Comparison of ENCODE assay signal across 26 cellular contexts in genomic region chr2:95099910-95100309, GRCh38. TPM values are rescaled to one million over a fixed set of nuclear protein-coding genes. Genes with fewer than 3 reads are reported as not detected.
DNase-seq lines count a peak whose midpoint lies in the region; ATAC-seq, FAIRE-seq and TF ChIP-seq lines count a peak whose summit lies in the region.
"Had no signal": no experiment of that assay in that cellular context is flagged by ENCODE, and none has a peak within 500 bp of the region (broad histone marks: within the 10 kb centered on the region; RNA-seq: fewer than 3 reads in every experiment).

No MANE protein-coding gene starts in this region.

- no peak for TF ChIP-seq CTCF in osteoblast (IDR thresholded peaks at IDR 0.05; ENCODE audit: extremely low read depth, low read depth, low read length)

- H2AFZ ChIP-seq in osteoblast (ENCODE audit: low read length): no peak overlapping the region
- H2AFZ ChIP-seq: GM23338 had no signal

- H3K4me3 Mint-ChIP-seq in activated T-cell treated with anti-CD3 and anti-CD28 coated beads, Interleukin-2, amount 50 U/mL, for 24 hours: no peak overlapping the region
- H3K4me3 Mint-ChIP-seq in stimulated activated naive B cell treated with anti-CD40 and anti-IgM and Interleukin-4, amounts not matched to agents 10 μg/mL and 1 μg/mL and 100 μg/mL, for 72 hours: no peak overlapping the region
- H3K4me3 Mint-ChIP-seq: CD14-positive monocyte; CD4-positive, alpha-beta T cell; CD8-positive, alpha-beta memory T cell; GM23338; H9 had no signal

- H3K4me1 Mint-ChIP-seq in activated T-cell treated with anti-CD3 and anti-CD28 coated beads, Interleukin-2, amount 50 U/mL, for 24 hours (ENCODE audit: low read depth): peaks cover 25% of the 10 kb centered on the region
- H3K4me1 Mint-ChIP-seq in stimulated activated naive B cell treated with anti-CD40 and anti-IgM and Interleukin-4, amounts not matched to agents 10 μg/mL and 1 μg/mL and 100 μg/mL, for 72 hours: peaks cover 15 to 18% of the 10 kb centered on the region in 2 donors
- H3K4me1 Mint-ChIP-seq: CD14-positive monocyte, GM23338, H9 had no signal

- peaks cover 4% of the 10 kb centered on the region for H3K79me2 ChIP-seq in osteoblast (ENCODE audit: insufficient read depth, low read length)

- no peak for DNase-seq in activated T-cell treated with anti-CD3 and anti-CD28 coated beads, Interleukin-2, amount 50 U/mL, for 24 hours
- DNase-seq in activated T-cell treated with anti-CD3 and anti-CD28 coated beads for 4 hours (no peak), HTR-8/SVneo (ENCODE audit: insufficient read length, low spot score) (no peak), epithelial cell of prostate (ENCODE audit: low read depth, low spot score) (no peak), GM12892 (ENCODE audit: insufficient read length) (no peak), osteoblast (ENCODE audit: insufficient read length, low spot score, missing footprints) (no peak)
- no peak for DNase-seq in stimulated activated naive B cell treated with anti-CD40 and anti-IgM and Interleukin-4, amounts not matched to agents 10 μg/mL and 1 μg/mL and 100 μg/mL, for 72 hours
- DNase-seq: 8988T; ACHN; AML-193; BE2C; CD4-positive, alpha-beta T cell; CD8-positive, alpha-beta memory T cell; DMS 273 treated with DMSO at 0.1 percent for 48 hours; DMS79; EL; GDM1; H9 had no signal

- peak overlapping the region; percentile 26 for H3K27ac Mint-ChIP-seq in activated T-cell treated with anti-CD3 and anti-CD28 coated beads, Interleukin-2, amount 50 U/mL, for 24 hours
- H3K27ac Mint-ChIP-seq in stimulated activated naive B cell treated with anti-CD40 and anti-IgM and Interleukin-4, amounts not matched to agents 10 μg/mL and 1 μg/mL and 100 μg/mL, for 72 hours: peak overlapping the region; percentile 43
- H3K27ac Mint-ChIP-seq: CD4-positive, alpha-beta T cell; GM23338; H9 had no signal

- FAIRE-seq in HTR-8/SVneo (lab: Jason Lieb, UNC): peak; percentile 33
- FAIRE-seq in GM12892 (lab: Jason Lieb, UNC): no peak
- FAIRE-seq: D721Med, GM12878, GM18507 had no signal

- no peaks in the 10 kb centered on the region for H4K20me1 ChIP-seq in osteoblast (ENCODE audit: insufficient read depth, low read length)

- peaks cover 58% of the 10 kb centered on the region for H3K36me3 ChIP-seq in osteoblast (ENCODE audit: insufficient read depth, low read length)

- H3K4me1 ChIP-seq in osteoblast (ENCODE audit: insufficient read depth, low read length): no peaks in the 10 kb centered on the region
- H3K4me1 ChIP-seq: A549; BE2C; BLaER1 treated with 17β-estradiol and CSF1 and Interleukin-3, amounts not matched to agents 10 nM and 100 nM had no signal

- TF ChIP-seq POLR2A in GM12892 (IDR thresholded peaks at IDR 0.05; ENCODE audit: low read depth, low read length): no peak

- no peaks in the 10 kb centered on the region for H3K9me3 Mint-ChIP-seq in activated T-cell treated with anti-CD3 and anti-CD28 coated beads, Interleukin-2, amount 50 U/mL, for 24 hours
- peaks cover 0 to 3% of the 10 kb centered on the region in 2 donors for H3K9me3 Mint-ChIP-seq in stimulated activated naive B cell treated with anti-CD40 and anti-IgM and Interleukin-4, amounts not matched to agents 10 μg/mL and 1 μg/mL and 100 μg/mL, for 72 hours
- H3K9me3 Mint-ChIP-seq: CD4-positive, alpha-beta T cell; CD8-positive, alpha-beta memory T cell had no signal

- no peaks in the 10 kb centered on the region for H3K9me3 ChIP-seq in osteoblast (ENCODE audit: low read depth, low read length)
- H3K9me3 ChIP-seq: BE2C had no signal

- H3K27me3 ChIP-seq in osteoblast (ENCODE audit: insufficient read depth, low read length): no peaks in the 10 kb centered on the region
- H3K27me3 ChIP-seq: BE2C; BLaER1 treated with 17β-estradiol and CSF1 and Interleukin-3, amounts not matched to agents 10 nM and 100 nM had no signal

- no peak overlapping the region for H3K4me2 ChIP-seq in osteoblast (ENCODE audit: insufficient read depth, low read length)
- H3K4me2 ChIP-seq: A549; BLaER1 treated with 17β-estradiol and CSF1 and Interleukin-3, amounts not matched to agents 10 nM and 100 nM; GM23338 had no signal

- peak overlapping the region; percentile 38 for H3K27ac ChIP-seq in epithelial cell of prostate
- no peak overlapping the region for H3K27ac ChIP-seq in osteoblast (ENCODE audit: low read depth, low read length)
- H3K27ac ChIP-seq: A549; BLaER1 treated with 17β-estradiol and CSF1 and Interleukin-3, amounts not matched to agents 10 nM and 100 nM had no signal

- no peak overlapping the region for H3K4me3 ChIP-seq in osteoblast (ENCODE audit: insufficient read depth, low read length)
- H3K4me3 ChIP-seq: A549; BLaER1 treated with 17β-estradiol and CSF1 and Interleukin-3, amounts not matched to agents 10 nM and 100 nM; GM12878; GM23338 had no signal

- H3K36me3 Mint-ChIP-seq in activated T-cell treated with anti-CD3 and anti-CD28 coated beads, Interleukin-2, amount 50 U/mL, for 24 hours (ENCODE audit: low read depth): peaks cover 91% of the 10 kb centered on the region
- peaks cover 63 to 69% of the 10 kb centered on the region in 2 donors for H3K36me3 Mint-ChIP-seq in stimulated activated naive B cell treated with anti-CD40 and anti-IgM and Interleukin-4, amounts not matched to agents 10 μg/mL and 1 μg/mL and 100 μg/mL, for 72 hours

- ATAC-seq in stimulated activated naive B cell treated with anti-CD40 and anti-IgM and Interleukin-4, amounts not matched to agents 10 μg/mL and 1 μg/mL and 100 μg/mL, for 72 hours (replicated peaks): peak in 1 of 2 donors; percentile 23
- ATAC-seq: A549, GM12878, GM23338, HCT116 had no signal

- no peaks in the 10 kb centered on the region for H3K27me3 Mint-ChIP-seq in activated T-cell treated with anti-CD3 and anti-CD28 coated beads, Interleukin-2, amount 50 U/mL, for 24 hours
- H3K27me3 Mint-ChIP-seq in stimulated activated naive B cell treated with anti-CD40 and anti-IgM and Interleukin-4, amounts not matched to agents 10 μg/mL and 1 μg/mL and 100 μg/mL, for 72 hours: no peaks in the 10 kb centered on the region
- H3K27me3 Mint-ChIP-seq: CD4-positive, alpha-beta T cell; CD8-positive, alpha-beta memory T cell had no signal

RNA-seq across cellular contexts. Expression of gene MRPS5, which starts 21.7 kb away (rescaled TPM):
- 60.3 TPM for polyA plus RNA-seq in GM12892 (2012; ENCODE audit: missing spikeins)
- 27.1 and 29.2 TPM in 2 replicates for total RNA-seq in osteoblast

RNA-seq across cellular contexts. Expression of gene ZNF514, which starts 59.7 kb away (rescaled TPM):
- polyA plus RNA-seq in GM12892 (2012; ENCODE audit: missing spikeins): 7.1 TPM
- total RNA-seq in osteoblast: 14.5 and 15.6 TPM in 2 replicates
